Comparison of ENCODE assay signal across 1 cellular context in genomic region chr2:9335322-9335754, GRCh38.
TF ChIP-seq lines count a peak whose summit lies in the region.

No MANE protein-coding gene starts in this region.

TF ChIP-seq in HepG2, 621 proteins besides CTCF, POLR2A, EP300 and RAD21 (continued from another document and continues in another):
- no peak for TF ChIP-seq THAP7 (CRISPR knock-in tag; IDR thresholded peaks at IDR 0.05)
- TF ChIP-seq SNAI1 (CRISPR knock-in tag; IDR thresholded peaks at IDR 0.05; ENCODE audit: borderline replicate concordance) = no peak
- 0 out of 2 replicates have a peak, but pooled peaks have one; percentile 18 for TF ChIP-seq MIER2 (CRISPR knock-in tag; IDR thresholded peaks at IDR 0.05)
- no peak for TF ChIP-seq SIN3A (IDR thresholded peaks at IDR 0.05; ENCODE audit: borderline replicate concordance, low read depth, low read length)
- no peak for TF ChIP-seq HMGA1 (CRISPR knock-in tag; conservative IDR thresholded peaks at IDR 0.05)
- TF ChIP-seq, protein P1, sequence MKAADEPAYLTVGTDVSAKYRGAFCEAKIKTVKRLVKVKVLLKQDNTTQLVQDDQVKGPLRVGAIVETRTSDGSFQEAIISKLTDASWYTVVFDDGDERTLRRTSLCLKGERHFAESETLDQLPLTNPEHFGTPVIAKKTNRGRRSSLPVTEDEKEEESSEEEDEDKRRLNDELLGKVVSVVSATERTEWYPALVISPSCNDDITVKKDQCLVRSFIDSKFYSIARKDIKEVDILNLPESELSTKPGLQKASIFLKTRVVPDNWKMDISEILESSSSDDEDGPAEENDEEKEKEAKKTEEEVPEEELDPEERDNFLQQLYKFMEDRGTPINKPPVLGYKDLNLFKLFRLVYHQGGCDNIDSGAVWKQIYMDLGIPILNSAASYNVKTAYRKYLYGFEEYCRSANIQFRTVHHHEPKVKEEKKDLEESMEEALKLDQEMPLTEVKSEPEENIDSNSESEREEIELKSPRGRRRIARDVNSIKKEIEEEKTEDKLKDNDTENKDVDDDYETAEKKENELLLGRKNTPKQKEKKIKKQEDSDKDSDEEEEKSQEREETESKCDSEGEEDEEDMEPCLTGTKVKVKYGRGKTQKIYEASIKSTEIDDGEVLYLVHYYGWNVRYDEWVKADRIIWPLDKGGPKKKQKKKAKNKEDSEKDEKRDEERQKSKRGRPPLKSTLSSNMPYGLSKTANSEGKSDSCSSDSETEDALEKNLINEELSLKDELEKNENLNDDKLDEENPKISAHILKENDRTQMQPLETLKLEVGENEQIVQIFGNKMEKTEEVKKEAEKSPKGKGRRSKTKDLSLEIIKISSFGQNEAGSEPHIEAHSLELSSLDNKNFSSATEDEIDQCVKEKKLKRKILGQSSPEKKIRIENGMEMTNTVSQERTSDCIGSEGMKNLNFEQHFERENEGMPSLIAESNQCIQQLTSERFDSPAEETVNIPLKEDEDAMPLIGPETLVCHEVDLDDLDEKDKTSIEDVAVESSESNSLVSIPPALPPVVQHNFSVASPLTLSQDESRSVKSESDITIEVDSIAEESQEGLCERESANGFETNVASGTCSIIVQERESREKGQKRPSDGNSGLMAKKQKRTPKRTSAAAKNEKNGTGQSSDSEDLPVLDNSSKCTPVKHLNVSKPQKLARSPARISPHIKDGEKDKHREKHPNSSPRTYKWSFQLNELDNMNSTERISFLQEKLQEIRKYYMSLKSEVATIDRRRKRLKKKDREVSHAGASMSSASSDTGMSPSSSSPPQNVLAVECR (CRISPR knock-in tag; IDR thresholded peaks at IDR 0.05; ENCODE audit: borderline replicate concordance) = peak; percentile 63; the same call in 1 of the 2 replicates
- TF ChIP-seq MEF2D (CRISPR knock-in tag; IDR thresholded peaks at IDR 0.05) = peak; percentile 39; the same call in 1 of the 2 replicates
- TF ChIP-seq, protein P2, sequence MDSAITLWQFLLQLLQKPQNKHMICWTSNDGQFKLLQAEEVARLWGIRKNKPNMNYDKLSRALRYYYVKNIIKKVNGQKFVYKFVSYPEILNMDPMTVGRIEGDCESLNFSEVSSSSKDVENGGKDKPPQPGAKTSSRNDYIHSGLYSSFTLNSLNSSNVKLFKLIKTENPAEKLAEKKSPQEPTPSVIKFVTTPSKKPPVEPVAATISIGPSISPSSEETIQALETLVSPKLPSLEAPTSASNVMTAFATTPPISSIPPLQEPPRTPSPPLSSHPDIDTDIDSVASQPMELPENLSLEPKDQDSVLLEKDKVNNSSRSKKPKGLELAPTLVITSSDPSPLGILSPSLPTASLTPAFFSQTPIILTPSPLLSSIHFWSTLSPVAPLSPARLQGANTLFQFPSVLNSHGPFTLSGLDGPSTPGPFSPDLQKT (CRISPR knock-in tag; IDR thresholded peaks at IDR 0.05; ENCODE audit: borderline replicate concordance) = no peak
- peak; percentile 82 for TF ChIP-seq TEAD3 (CRISPR knock-in tag; optimal IDR thresholded peaks at IDR 0.05; ENCODE audit: borderline replicate concordance)
- TF ChIP-seq JUNB (CRISPR knock-in tag; IDR thresholded peaks at IDR 0.05; ENCODE audit: borderline replicate concordance) = no peak
- TF ChIP-seq, protein P3, sequence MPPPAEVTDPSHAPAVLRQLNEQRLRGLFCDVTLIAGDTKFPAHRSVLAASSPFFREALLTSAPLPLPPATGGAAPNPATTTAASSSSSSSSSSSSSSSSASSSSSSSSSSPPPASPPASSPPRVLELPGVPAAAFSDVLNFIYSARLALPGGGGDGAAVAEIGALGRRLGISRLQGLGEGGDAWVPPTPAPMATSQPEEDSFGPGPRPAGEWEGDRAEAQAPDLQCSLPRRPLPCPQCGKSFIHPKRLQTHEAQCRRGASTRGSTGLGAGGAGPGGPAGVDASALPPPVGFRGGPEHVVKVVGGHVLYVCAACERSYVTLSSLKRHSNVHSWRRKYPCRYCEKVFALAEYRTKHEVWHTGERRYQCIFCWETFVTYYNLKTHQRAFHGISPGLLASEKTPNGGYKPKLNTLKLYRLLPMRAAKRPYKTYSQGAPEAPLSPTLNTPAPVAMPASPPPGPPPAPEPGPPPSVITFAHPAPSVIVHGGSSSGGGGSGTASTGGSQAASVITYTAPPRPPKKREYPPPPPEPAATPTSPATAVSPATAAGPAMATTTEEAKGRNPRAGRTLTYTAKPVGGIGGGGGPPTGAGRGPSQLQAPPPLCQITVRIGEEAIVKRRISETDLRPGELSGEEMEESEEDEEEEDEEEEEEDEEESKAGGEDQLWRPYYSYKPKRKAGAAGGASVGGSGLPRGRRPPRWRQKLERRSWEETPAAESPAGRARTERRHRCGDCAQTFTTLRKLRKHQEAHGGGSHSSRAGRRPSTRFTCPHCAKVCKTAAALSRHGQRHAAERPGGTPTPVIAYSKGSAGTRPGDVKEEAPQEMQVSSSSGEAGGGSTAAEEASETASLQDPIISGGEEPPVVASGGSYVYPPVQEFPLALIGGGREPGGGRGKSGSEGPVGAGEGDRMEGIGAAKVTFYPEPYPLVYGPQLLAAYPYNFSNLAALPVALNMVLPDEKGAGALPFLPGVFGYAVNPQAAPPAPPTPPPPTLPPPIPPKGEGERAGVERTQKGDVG (CRISPR knock-in tag; IDR thresholded peaks at IDR 0.05; ENCODE audit: borderline replicate concordance) = no peak
- peak; percentile 78; the same call in 1 of the 2 replicates for TF ChIP-seq TSC22D2 (CRISPR knock-in tag; IDR thresholded peaks at IDR 0.05; ENCODE audit: borderline replicate concordance)
- TF ChIP-seq NFE2L1 (CRISPR knock-in tag; IDR thresholded peaks at IDR 0.05; ENCODE audit: borderline replicate concordance) = no peak
- TF ChIP-seq ELF4 (CRISPR knock-in tag; IDR thresholded peaks at IDR 0.05; ENCODE audit: borderline replicate concordance) = no peak
- no peak for TF ChIP-seq ZNF30 (CRISPR knock-in tag; IDR thresholded peaks at IDR 0.05)
- TF ChIP-seq ZNF33A (CRISPR knock-in tag; IDR thresholded peaks at IDR 0.05; ENCODE audit: borderline replicate concordance) = no peak
- TF ChIP-seq, protein P4, sequence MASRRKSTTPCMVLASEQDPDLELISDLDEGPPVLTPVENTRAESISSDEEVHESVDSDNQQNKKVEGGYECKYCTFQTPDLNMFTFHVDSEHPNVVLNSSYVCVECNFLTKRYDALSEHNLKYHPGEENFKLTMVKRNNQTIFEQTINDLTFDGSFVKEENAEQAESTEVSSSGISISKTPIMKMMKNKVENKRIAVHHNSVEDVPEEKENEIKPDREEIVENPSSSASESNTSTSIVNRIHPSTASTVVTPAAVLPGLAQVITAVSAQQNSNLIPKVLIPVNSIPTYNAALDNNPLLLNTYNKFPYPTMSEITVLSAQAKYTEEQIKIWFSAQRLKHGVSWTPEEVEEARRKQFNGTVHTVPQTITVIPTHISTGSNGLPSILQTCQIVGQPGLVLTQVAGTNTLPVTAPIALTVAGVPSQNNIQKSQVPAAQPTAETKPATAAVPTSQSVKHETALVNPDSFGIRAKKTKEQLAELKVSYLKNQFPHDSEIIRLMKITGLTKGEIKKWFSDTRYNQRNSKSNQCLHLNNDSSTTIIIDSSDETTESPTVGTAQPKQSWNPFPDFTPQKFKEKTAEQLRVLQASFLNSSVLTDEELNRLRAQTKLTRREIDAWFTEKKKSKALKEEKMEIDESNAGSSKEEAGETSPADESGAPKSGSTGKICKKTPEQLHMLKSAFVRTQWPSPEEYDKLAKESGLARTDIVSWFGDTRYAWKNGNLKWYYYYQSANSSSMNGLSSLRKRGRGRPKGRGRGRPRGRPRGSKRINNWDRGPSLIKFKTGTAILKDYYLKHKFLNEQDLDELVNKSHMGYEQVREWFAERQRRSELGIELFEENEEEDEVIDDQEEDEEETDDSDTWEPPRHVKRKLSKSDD (CRISPR knock-in tag; IDR thresholded peaks at IDR 0.05; ENCODE audit: low read depth) = no peak
- no peak for TF ChIP-seq SRSF4 (IDR thresholded peaks at IDR 0.05; ENCODE audit: low read depth, low read length, poor library complexity, severe bottlenecking)
- TF ChIP-seq ZNF564 (CRISPR knock-in tag; IDR thresholded peaks at IDR 0.05) = no peak
- TF ChIP-seq RNF2 (conservative IDR thresholded peaks at IDR 0.05; ENCODE audit: low read depth) = peak; percentile 69; the same call in 1 of the 2 replicates
- TF ChIP-seq ZNF616 (CRISPR knock-in tag; IDR thresholded peaks at IDR 0.05; ENCODE audit: low read depth) = no peak
- no peak for TF ChIP-seq ZNF263 (CRISPR knock-in tag; IDR thresholded peaks at IDR 0.05)
- peak; percentile 62; the same call in 1 of the 2 replicates for TF ChIP-seq MLX (CRISPR knock-in tag; IDR thresholded peaks at IDR 0.05)
- TF ChIP-seq, protein P5, sequence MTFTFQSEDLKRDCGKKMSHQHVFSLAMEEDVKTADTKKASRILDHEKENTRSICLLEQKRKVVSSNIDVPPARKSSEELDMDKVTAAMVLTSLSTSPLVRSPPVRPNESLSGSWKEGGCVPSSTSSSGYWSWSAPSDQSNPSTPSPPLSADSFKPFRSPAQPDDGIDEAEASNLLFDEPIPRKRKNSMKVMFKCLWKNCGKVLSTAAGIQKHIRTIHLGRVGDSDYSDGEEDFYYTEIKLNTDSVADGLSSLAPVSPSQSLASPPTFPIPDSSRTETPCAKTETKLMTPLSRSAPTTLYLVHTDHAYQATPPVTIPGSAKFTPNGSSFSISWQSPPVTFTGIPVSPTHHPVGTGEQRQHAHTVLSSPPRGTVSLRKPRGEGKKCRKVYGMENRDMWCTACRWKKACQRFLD (CRISPR knock-in tag; IDR thresholded peaks at IDR 0.05; ENCODE audit: borderline replicate concordance) = no peak; the same call in 1 of the 2 replicates
- TF ChIP-seq DR1 (CRISPR knock-in tag; IDR thresholded peaks at IDR 0.05) = no peak
- TF ChIP-seq RFXANK (CRISPR knock-in tag; IDR thresholded peaks at IDR 0.05) = no peak
- no peak for TF ChIP-seq LBX2 (CRISPR knock-in tag; IDR thresholded peaks at IDR 0.05; ENCODE audit: borderline replicate concordance)
- TF ChIP-seq ZNF670 (CRISPR knock-in tag; IDR thresholded peaks at IDR 0.05; ENCODE audit: borderline replicate concordance) = peak; percentile 75
- 0 out of 2 replicates have a peak, but pooled peaks have one; percentile 49 for TF ChIP-seq MEIS1 (CRISPR knock-in tag; IDR thresholded peaks at IDR 0.05; ENCODE audit: borderline replicate concordance)
- peak; percentile 61; the same call in 1 of the 2 replicates for TF ChIP-seq TARDBP (CRISPR knock-in tag; IDR thresholded peaks at IDR 0.05)
- TF ChIP-seq TOPORS (CRISPR knock-in tag; IDR thresholded peaks at IDR 0.05) = no peak
- TF ChIP-seq, protein P6, sequence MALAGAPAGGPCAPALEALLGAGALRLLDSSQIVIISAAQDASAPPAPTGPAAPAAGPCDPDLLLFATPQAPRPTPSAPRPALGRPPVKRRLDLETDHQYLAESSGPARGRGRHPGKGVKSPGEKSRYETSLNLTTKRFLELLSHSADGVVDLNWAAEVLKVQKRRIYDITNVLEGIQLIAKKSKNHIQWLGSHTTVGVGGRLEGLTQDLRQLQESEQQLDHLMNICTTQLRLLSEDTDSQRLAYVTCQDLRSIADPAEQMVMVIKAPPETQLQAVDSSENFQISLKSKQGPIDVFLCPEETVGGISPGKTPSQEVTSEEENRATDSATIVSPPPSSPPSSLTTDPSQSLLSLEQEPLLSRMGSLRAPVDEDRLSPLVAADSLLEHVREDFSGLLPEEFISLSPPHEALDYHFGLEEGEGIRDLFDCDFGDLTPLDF (CRISPR knock-in tag; IDR thresholded peaks at IDR 0.05) = no peak
- no peak for TF ChIP-seq CC2D1A (CRISPR knock-in tag; IDR thresholded peaks at IDR 0.05)
- peak; percentile 45; the same call in 1 of the 2 replicates for TF ChIP-seq CBX5 (CRISPR knock-in tag; IDR thresholded peaks at IDR 0.05; ENCODE audit: borderline replicate concordance)
- TF ChIP-seq KAT7 (CRISPR knock-in tag; IDR thresholded peaks at IDR 0.05; ENCODE audit: borderline replicate concordance) = no peak
- TF ChIP-seq MAF1 (CRISPR knock-in tag; IDR thresholded peaks at IDR 0.05; ENCODE audit: borderline replicate concordance) = no peak
- TF ChIP-seq DZIP1 (CRISPR knock-in tag; IDR thresholded peaks at IDR 0.05) = no peak
- TF ChIP-seq IRF2 (CRISPR knock-in tag; IDR thresholded peaks at IDR 0.05) = peak; percentile 71; the same call in 1 of the 2 replicates
- TF ChIP-seq ZNF543 (CRISPR knock-in tag; IDR thresholded peaks at IDR 0.05) = no peak
- TF ChIP-seq ZNF780A (CRISPR knock-in tag; IDR thresholded peaks at IDR 0.05) = no peak
- TF ChIP-seq ZNF33B (CRISPR knock-in tag; IDR thresholded peaks at IDR 0.05) = 0 out of 2 replicates have a peak, but pooled peaks have one; percentile 32
- TF ChIP-seq MIER3 (CRISPR knock-in tag; IDR thresholded peaks at IDR 0.05; ENCODE audit: borderline replicate concordance) = peak; percentile 63; the same call in 1 of the 2 replicates
